In genomic region chr17:51029568-51030463, GRCh38 we compare ENCODE assay signal across 8 cellular contexts.
DNase-seq lines count a peak whose midpoint lies in the region; ATAC-seq and TF ChIP-seq lines count a peak whose summit lies in the region.

No MANE protein-coding gene starts in this region.

- H4K20me1 ChIP-seq in IMR-90 (ENCODE audit: insufficient read depth, low read length), result peaks cover 3% of the 10 kb centered on the region; the same call in 1 of the 2 replicates

- peaks cover 7% of the 10 kb centered on the region for H3K9me1 ChIP-seq in IMR-90 (ENCODE audit: insufficient read depth, low read length)

- H3K4me1 Mint-ChIP-seq in CD8-positive, alpha-beta T cell (ENCODE audit: low read depth), result peaks cover 25% of the 10 kb centered on the region
- H3K4me1 Mint-ChIP-seq in nephron progenitor cell, result peaks cover 3% of the 10 kb centered on the region

- no CpG with 5 or more reads among the region's 3 CpGs for WGBS in IMR-90 (ENCODE audit: extremely low coverage in 2 of 2, insufficient read length in 1 of 2), 2 experiments

- H2AFZ ChIP-seq in IMR-90 (replicated peaks; ENCODE audit: low read length, poor library complexity), result no peak overlapping the region

- H3K36me3 ChIP-seq in CD8-positive, alpha-beta T cell (ENCODE audit: insufficient read depth, low read length), result no peaks in the 10 kb centered on the region
- H3K36me3 ChIP-seq in IMR-90 (ENCODE audit: control insufficient read depth, insufficient read depth, low read length) (no peaks in the 10 kb centered on the region; the same call in 1 of the 2 replicates), tibial artery (peaks cover 0 to 9% (median 4%) of the 10 kb centered on the region in 3 donors)

- H3K27ac ChIP-seq in CD8-positive, alpha-beta T cell (ENCODE audit: low read depth, low read length), result peak overlapping the region; percentile 41
- no peak overlapping the region; the same call in 1 of the 2 replicates for H3K27ac ChIP-seq in IMR-90 (ENCODE audit: insufficient read depth, low read length)
- peak overlapping the region in 1 of 2 donors; percentile 4 for H3K27ac ChIP-seq in tibial artery

- peaks cover 26% of the 10 kb centered on the region for H3K36me3 Mint-ChIP-seq in CD8-positive, alpha-beta T cell
- H3K36me3 Mint-ChIP-seq in nephron progenitor cell (ENCODE audit: low read depth), result peaks cover 24% of the 10 kb centered on the region

- peak; percentile 73 for ATAC-seq in CD8-positive, alpha-beta T cell
- ATAC-seq in IMR-90 (ENCODE audit: low read depth), result peak; percentile 42
- ATAC-seq in GM18909 (IDR thresholded peaks at IDR 0.05; ENCODE audit: poor library complexity, unreplicated experiment), result no peak

- no peaks in the 10 kb centered on the region for H3K27me3 ChIP-seq in CD8-positive, alpha-beta T cell (ENCODE audit: insufficient read depth, low read length)
- H3K27me3 ChIP-seq in IMR-90 (ENCODE audit: control insufficient read depth, insufficient read depth, low read length) (no peaks in the 10 kb centered on the region), tibial artery (no peaks in the 10 kb centered on the region)

- H4K91ac ChIP-seq in IMR-90 (ENCODE audit: insufficient read depth, low read depth, low read length), result no peak overlapping the region

- peak overlapping the region; percentile 34 for H2BK5ac ChIP-seq in IMR-90 (ENCODE audit: low read depth, low read length, poor library complexity, severe bottlenecking)

- no peak overlapping the region for H2BK15ac ChIP-seq in IMR-90 (ENCODE audit: low read depth, low read length)

- no peak overlapping the region for H2BK20ac ChIP-seq in IMR-90 (ENCODE audit: low read depth, low read length)

- no peak for DNase-seq in CD8-positive, alpha-beta T cell
- peak; percentile 54 for DNase-seq in IMR-90
- DNase-seq in central memory CD4-positive, alpha-beta T cell, result peak; percentile 55
- no peak for DNase-seq in nephron progenitor cell
- no peak for DNase-seq in midbrain (lab: John Stamatoyannopoulos, UW)
- no peak for DNase-seq in NCI-H187 treated with DMSO at 0.1 percent for 48 hours (lab: John Stamatoyannopoulos, UW)
- DNase-seq in tibial artery, result no peak

- TF ChIP-seq RAD21 in IMR-90 (IDR thresholded peaks at IDR 0.05; ENCODE audit: low read length), result no peak

- CTCF ChIA-PET in CD8-positive, alpha-beta T cell (lab: Charles Lee), result interaction anchor here (0.5 to 1.8 kb wide), 5 partner anchors 28 to 124 kb away, joined by 3 to 6 read pairs (median 4); partner anchors contain the start of gene NME1
- CTCF ChIA-PET in IMR-90 (lab: Yijun Ruan, JAX), result interaction anchor here (1.1 kb wide), 1 partner anchor 124 kb away, joined by 3 read pairs; the partner anchor contains the start of gene NME1

- no peak overlapping the region for H3K23ac ChIP-seq in IMR-90 (ENCODE audit: low read depth, low read length)

- H3K9me3 ChIP-seq in CD8-positive, alpha-beta T cell (ENCODE audit: low read length), result no peaks in the 10 kb centered on the region
- H3K9me3 ChIP-seq in IMR-90 (ENCODE audit: control insufficient read depth, insufficient read depth, low read length) (no peaks in the 10 kb centered on the region), tibial artery (no peaks in the 10 kb centered on the region)

- no peak overlapping the region for H3K4ac ChIP-seq in IMR-90 (ENCODE audit: low read depth, low read length)

- dilution Hi-C loops in IMR-90 (cut with HindIII; ENCODE audit: low sequenced_read_pairs, unreplicated experiment), result no loop called here

- H3K4me1 ChIP-seq in CD8-positive, alpha-beta T cell (ENCODE audit: insufficient read depth, low read length), result peaks cover 12% of the 10 kb centered on the region
- H3K4me1 ChIP-seq in IMR-90 (ENCODE audit: control insufficient read depth, insufficient read depth, low read length) (peaks cover under 1% of the 10 kb centered on the region; the same call in 1 of the 2 replicates), tibial artery (peaks cover 0 to 14% (median 3%) of the 10 kb centered on the region in 4 donors)

- no peak overlapping the region for H2BK120ac ChIP-seq in IMR-90 (ENCODE audit: low read depth, low read length)

- H3K9me3 Mint-ChIP-seq in CD8-positive, alpha-beta T cell, result no peaks in the 10 kb centered on the region
- no peaks in the 10 kb centered on the region for H3K9me3 Mint-ChIP-seq in nephron progenitor cell

- H3K27ac Mint-ChIP-seq in CD8-positive, alpha-beta T cell, result peak overlapping the region; percentile 91
- peak overlapping the region; percentile 47 for H3K27ac Mint-ChIP-seq in nephron progenitor cell

- H3K4me3 Mint-ChIP-seq in CD8-positive, alpha-beta T cell, result peak overlapping the region; percentile 72
- H3K4me3 Mint-ChIP-seq in nephron progenitor cell, result no peak overlapping the region

- H3K27me3 Mint-ChIP-seq in CD8-positive, alpha-beta T cell (ENCODE audit: low read depth), result no peaks in the 10 kb centered on the region
- no peaks in the 10 kb centered on the region for H3K27me3 Mint-ChIP-seq in nephron progenitor cell (ENCODE audit: low read depth, poor library complexity)

- H3K4me2 ChIP-seq in IMR-90 (ENCODE audit: low read depth, low read length), result peak overlapping the region; percentile 84

- no peak overlapping the region for H3K56ac ChIP-seq in IMR-90 (ENCODE audit: extremely low read depth, insufficient read depth, low read length)

- no peak for TF ChIP-seq CTCF in CD8-positive, alpha-beta T cell (IDR thresholded peaks at IDR 0.05)
- TF ChIP-seq CTCF in IMR-90 (conservative IDR thresholded peaks at IDR 0.05; ENCODE audit: low read depth, low read length) (no peak), nephron progenitor cell (IDR thresholded peaks at IDR 0.05) (no peak), tibial artery (IDR thresholded peaks at IDR 0.05) (no peak)

- H2AK9ac ChIP-seq in IMR-90 (replicated peaks; ENCODE audit: low read depth, low read length, poor library complexity), result no peak overlapping the region

- BruUV-seq in IMR-90 (replicated peaks; lab: Mats Ljungman, UMichigan), result no TSS peak

- no peak overlapping the region for H3K18ac ChIP-seq in IMR-90 (ENCODE audit: low read depth, low read length)

- TF ChIP-seq POLR2A in IMR-90 (IDR thresholded peaks at IDR 0.05; ENCODE audit: low read depth, low read length), result no peak

- POLR2A ChIA-PET in CD8-positive, alpha-beta T cell (lab: Charles Lee), result interaction anchor here (1.0 to 1.6 kb wide), 2 partner anchors 12 to 17 kb away, joined by 3 read pairs; no protein-coding TSS in a partner anchor
- POLR2A ChIA-PET in IMR-90 (lab: Charles Lee; ENCODE audit: unreplicated experiment), result no interaction called here

- no peak overlapping the region for H4K8ac ChIP-seq in IMR-90 (ENCODE audit: low read depth in 2 of 2, low read length in 2 of 2)

- no peak overlapping the region for H2AK5ac ChIP-seq in IMR-90 (ENCODE audit: low read depth, low read length)

- intact Hi-C loops in CD8-positive, alpha-beta T cell (cut with DNase I, micrococcal nuclease), result no loop called here
- intact Hi-C loops in IMR-90 (cut with micrococcal nuclease), result no loop called here
- intact Hi-C loops in tibial artery (cut with DNase I; ENCODE audit: low total_unique reads), result no loop called here

- H3K14ac ChIP-seq in IMR-90 (replicated peaks; ENCODE audit: low read depth, low read length), result no peak overlapping the region

- in situ Hi-C loops in IMR-90 (cut with MboI; ENCODE audit: low sequenced_read_pairs), result no loop called here

- no peak overlapping the region for H3K9ac ChIP-seq in IMR-90 (ENCODE audit: low read depth, low read length)

- H3K79me1 ChIP-seq in IMR-90 (ENCODE audit: low read depth in 1 of 2, low read length in 2 of 2), result peaks cover 6 to 28% of the 10 kb centered on the region in 2 experiments

- H4K5ac ChIP-seq in IMR-90 (ENCODE audit: low read depth, low read length), result peak overlapping the region; percentile 76; the same call in 1 of the 2 replicates

- H3K4me3 ChIP-seq in CD8-positive, alpha-beta T cell (ENCODE audit: low read depth, low read length), result peak overlapping the region; percentile 24
- H3K4me3 ChIP-seq in IMR-90 (ENCODE audit: insufficient read depth, low read depth, low read length), result peak overlapping the region; percentile 19; the same call in 1 of the 2 replicates
- no peak overlapping the region for H3K4me3 ChIP-seq in tibial artery

TF ChIP-seq in IMR-90, 13 proteins besides CTCF, POLR2A, EP300 and RAD21:
- TF ChIP-seq FOS (IDR thresholded peaks at IDR 0.05; ENCODE audit: low read depth, low read length) (no peak), MXI1 (IDR thresholded peaks at IDR 0.05; ENCODE audit: borderline replicate concordance, low read depth, low read length) (no peak), MAZ (IDR thresholded peaks at IDR 0.05; ENCODE audit: borderline replicate concordance, low read depth, low read length) (no peak), USF2 (IDR thresholded peaks at IDR 0.05; ENCODE audit: low read depth, low read length) (no peak), BHLHE40 (IDR thresholded peaks at IDR 0.05; ENCODE audit: low read depth, low read length) (no peak), MAFK (IDR thresholded peaks at IDR 0.05; ENCODE audit: low read depth, low read length) (no peak), RFX5 (IDR thresholded peaks at IDR 0.05; ENCODE audit: low read depth, low read length) (no peak), SMC3 (IDR thresholded peaks at IDR 0.05; ENCODE audit: low read depth, low read length) (no peak), CEBPB (IDR thresholded peaks at IDR 0.05; ENCODE audit: low read depth, low read length) (no peak), NFE2L2 (IDR thresholded peaks at IDR 0.05; ENCODE audit: low read depth, low read length) (no peak), CHD1 (IDR thresholded peaks at IDR 0.05; ENCODE audit: low read depth, low read length) (no peak), ELK1 (IDR thresholded peaks at IDR 0.05; ENCODE audit: borderline replicate concordance, low read depth, low read length) (no peak)

Comparison
In these comparisons a context has a peak if more than half of its experiments do, and no peak if none do; other contexts are left out.
1. DNase-seq: peak in IMR-90 (single experiment) and central memory CD4-positive, alpha-beta T cell (single experiment); none in CD8-positive, alpha-beta T cell (0 of 7), nephron progenitor cell (single experiment), midbrain (single experiment), NCI-H187 treated with DMSO at 0.1 percent for 48 hours (single experiment) and tibial artery (0 of 2).
2. H3K4me3 ChIP-seq: peak in CD8-positive, alpha-beta T cell (single experiment) and IMR-90 (single experiment); none in tibial artery (0 of 2).